11 cellular contexts compared by ENCODE assay signal in genomic region chr6:119463081-119463626, GRCh38.
DNase-seq lines count a peak whose midpoint lies in the region; ATAC-seq, FAIRE-seq and TF ChIP-seq lines count a peak whose summit lies in the region.
"Had no signal": no experiment of that assay in that cellular context is flagged by ENCODE, and none has a peak within 500 bp of the region (broad histone marks: within the 10 kb centered on the region; RNA-seq: fewer than 3 reads in every experiment).

No MANE protein-coding gene starts in this region.

- peak; percentile 86 for FAIRE-seq in GM12892 (lab: Jason Lieb, UNC)
- FAIRE-seq: frontal cortex, TTC549 had no signal

- H4K20me1 ChIP-seq in OCI-LY7 (ENCODE audit: insufficient read depth, low read length) = no peaks in the 10 kb centered on the region

- peaks cover 23% of the 10 kb centered on the region for H3K4me1 ChIP-seq in OCI-LY7 (ENCODE audit: insufficient read depth, low read length, poor library complexity, severe bottlenecking)
- H3K4me1 ChIP-seq: breast epithelium had no signal

- CTCF ChIA-PET in OCI-LY7 (lab: Charles Lee; ENCODE audit: unreplicated experiment) = interaction anchor here (1.0 kb wide), 1 partner anchor 9 kb away, joined by 4 read pairs; no protein-coding TSS in a partner anchor

- intact Hi-C loops in OCI-LY7 (cut with micrococcal nuclease; ENCODE audit: unreplicated experiment) = no loop called here

- H3K4me3 ChIP-seq in OCI-LY7 (ENCODE audit: low read depth, low read length, poor library complexity, severe bottlenecking) = no peak overlapping the region
- H3K4me3 ChIP-seq in foreskin fibroblast (ENCODE audit: low read depth in 1 of 2, low read length in 2 of 2) = no peak overlapping the region
- H3K4me3 ChIP-seq: breast epithelium had no signal

- POLR2A ChIA-PET in OCI-LY7 (lab: Charles Lee) = interaction anchor here (0.6 to 3.8 kb wide), 13 partner anchors 10 to 1530 kb away, joined by 3 to 30 read pairs (median 4); no protein-coding TSS in a partner anchor

- ATAC-seq in GM19328 (IDR thresholded peaks at IDR 0.05; ENCODE audit: unreplicated experiment) = peak; percentile 70
- peak; percentile 73 for ATAC-seq in HG02938 (IDR thresholded peaks at IDR 0.05; ENCODE audit: unreplicated experiment)

- no peaks in the 10 kb centered on the region for H3K9me2 ChIP-seq in OCI-LY7 (ENCODE audit: insufficient read depth, low read length)

- no TSS peak for BruUV-seq in OCI-LY7 (replicated peaks; lab: Mats Ljungman, UMichigan)

- no peak for DNase-seq in GM12892 (ENCODE audit: insufficient read length)
- peak; percentile 27 for DNase-seq in OCI-LY7 (ENCODE audit: low spot score)
- DNase-seq in NCI-H1417 (lab: John Stamatoyannopoulos, UW) = no peak
- no peak for DNase-seq in ACHN
- no peak for DNase-seq in foreskin melanocyte
- DNase-seq in foreskin fibroblast = no peak

- TF ChIP-seq CTCF in OCI-LY7 (conservative IDR thresholded peaks at IDR 0.05; ENCODE audit: low read length) (no peak), foreskin fibroblast (IDR thresholded peaks at IDR 0.05; ENCODE audit: low read depth, low read length) (no peak)

- H3K27ac ChIP-seq in OCI-LY7 (ENCODE audit: low read depth, low read length, poor library complexity, severe bottlenecking) = no peak overlapping the region
- H3K27ac ChIP-seq: breast epithelium had no signal

- H3K79me2 ChIP-seq in OCI-LY7 (ENCODE audit: insufficient read depth, low read depth, low read length) = no peaks in the 10 kb centered on the region

- H2AFZ ChIP-seq in OCI-LY7 (ENCODE audit: low read length) = peak overlapping the region; percentile 3; the same call in 1 of the 2 replicates

- peaks cover 42% of the 10 kb centered on the region for H3K36me3 ChIP-seq in OCI-LY7 (ENCODE audit: insufficient read depth, low read length)
- H3K36me3 ChIP-seq: breast epithelium had no signal

- peaks cover 35% of the 10 kb centered on the region; the same call in 1 of the 2 replicates for H3K9me3 ChIP-seq in OCI-LY7 (ENCODE audit: low read length)
- H3K9me3 ChIP-seq: breast epithelium had no signal

- H3K4me2 ChIP-seq in OCI-LY7 (ENCODE audit: low read length) = no peak overlapping the region

- in situ Hi-C loops in ACHN (cut with HindIII; ENCODE audit: low pct_ligation_motif_present, low pct_unique_long_range_greater_than_20kb, low sequenced_read_pairs) = no loop called here

- no peak for TF ChIP-seq POLR2A in GM12892 (IDR thresholded peaks at IDR 0.05; ENCODE audit: low read depth, low read length)
